1 cellular context compared by ENCODE assay signal in genomic region chr6:25682324-25682723, GRCh38.
TF ChIP-seq lines count a peak whose summit lies in the region.

No MANE protein-coding gene starts in this region.

TF ChIP-seq in K562, 482 proteins besides CTCF, POLR2A, EP300 and RAD21 (continued from another document and continues in another):
- TF ChIP-seq ZNF551 (CRISPR knock-in tag; IDR thresholded peaks at IDR 0.05) (no peak), PRPF4 (IDR thresholded peaks at IDR 0.05; ENCODE audit: insufficient read depth, low read depth, low read length, poor library complexity, severe bottlenecking) (no peak), ID3 (CRISPR knock-in tag; IDR thresholded peaks at IDR 0.05) (no peak), ID3 (tag; IDR thresholded peaks at IDR 0.05) (no peak), PRDM10 (IDR thresholded peaks at IDR 0.05; ENCODE audit: partially characterized antibody) (no peak), BHLHE40 (IDR thresholded peaks at IDR 0.05; ENCODE audit: low read length) (peak; percentile 70), NFRKB (IDR thresholded peaks at IDR 0.05; ENCODE audit: low read depth) (no peak), STAG1 (CRISPR knock-in tag; IDR thresholded peaks at IDR 0.05; ENCODE audit: borderline replicate concordance) (no peak), POLR2AphosphoS5 (IDR thresholded peaks at IDR 0.05; ENCODE audit: control insufficient read depth, insufficient read depth, low read depth, low read length) (no peak), ELK1 (CRISPR knock-in tag; IDR thresholded peaks at IDR 0.05) (no peak), STAT6 (CRISPR knock-in tag; IDR thresholded peaks at IDR 0.05) (no peak), JUND (IDR thresholded peaks at IDR 0.05; ENCODE audit: borderline replicate concordance, low read depth, low read length) (no peak), JUND (tag; IDR thresholded peaks at IDR 0.05; ENCODE audit: borderline replicate concordance, low read depth, low read length) (no peak; the same call in 2 of the 3 replicates), SRF (CRISPR knock-in tag; IDR thresholded peaks at IDR 0.05) (peak in 1 of 2 experiments; percentile 43; a peak in 1 of 4 replicates), CTCFL (IDR thresholded peaks at IDR 0.05; ENCODE audit: borderline replicate concordance, insufficient read depth, low read depth, low read length, poor library complexity, severe bottlenecking) (no peak), SPI1 (IDR thresholded peaks at IDR 0.05; ENCODE audit: borderline replicate concordance, low read depth, low read length) (peak; percentile 95), MTA2 (IDR thresholded peaks at IDR 0.05; ENCODE audit: low read depth) (no peak), RHOXF2B (CRISPR knock-in tag; conservative IDR thresholded peaks at IDR 0.05) (no peak), POLR2B (IDR thresholded peaks at IDR 0.05; ENCODE audit: low read depth, partially characterized antibody) (no peak), FOXP4 (CRISPR knock-in tag; IDR thresholded peaks at IDR 0.05; ENCODE audit: borderline replicate concordance) (no peak), ELK3 (CRISPR knock-in tag; IDR thresholded peaks at IDR 0.05) (no peak), SMAD2 (IDR thresholded peaks at IDR 0.05; ENCODE audit: low read depth, low read length) (no peak), ZNF3 (CRISPR knock-in tag; IDR thresholded peaks at IDR 0.05) (no peak), CHD2 (IDR thresholded peaks at IDR 0.05; ENCODE audit: low read depth, low read length) (no peak), ZBTB33 (CRISPR knock-in tag; IDR thresholded peaks at IDR 0.05) (no peak), ETS2 (tag; IDR thresholded peaks at IDR 0.05; ENCODE audit: borderline replicate concordance, poor library complexity, severe bottlenecking) (no peak), HNRNPH1 (optimal IDR thresholded peaks at IDR 0.05; ENCODE audit: low read depth, low read length) (no peak), CBX5 (IDR thresholded peaks at IDR 0.05; ENCODE audit: borderline replicate concordance, low read depth) (no peak), SMARCB1 (IDR thresholded peaks at IDR 0.05; ENCODE audit: insufficient read length, low read depth) (no peak), TFAP4 (CRISPR knock-in tag; IDR thresholded peaks at IDR 0.05; ENCODE audit: borderline replicate concordance) (no peak), ZNF184 (CRISPR knock-in tag; IDR thresholded peaks at IDR 0.05) (no peak), L3MBTL2 (IDR thresholded peaks at IDR 0.05) (peak; percentile 34; the same call in 1 of the 2 replicates), GMEB1 (CRISPR knock-in tag; IDR thresholded peaks at IDR 0.05) (no peak), ZNF23 (CRISPR knock-in tag; IDR thresholded peaks at IDR 0.05) (no peak), ATF1 (CRISPR knock-in tag; IDR thresholded peaks at IDR 0.05) (no peak), ATF1 (tag; IDR thresholded peaks at IDR 0.05) (no peak), MAFG (tag; conservative IDR thresholded peaks at IDR 0.05) (peak; percentile 84), GTF3C2 (IDR thresholded peaks at IDR 0.05; ENCODE audit: borderline replicate concordance, extremely low read depth, insufficient read length) (no peak), DIDO1 (tag; IDR thresholded peaks at IDR 0.05; ENCODE audit: low read depth) (no peak), IFI16 (CRISPR knock-in tag; IDR thresholded peaks at IDR 0.05) (no peak), ZNF232 (CRISPR knock-in tag; IDR thresholded peaks at IDR 0.05) (no peak)
